Comparison of ENCODE assay signal across 21 cellular contexts in the genomic region with DNA sequence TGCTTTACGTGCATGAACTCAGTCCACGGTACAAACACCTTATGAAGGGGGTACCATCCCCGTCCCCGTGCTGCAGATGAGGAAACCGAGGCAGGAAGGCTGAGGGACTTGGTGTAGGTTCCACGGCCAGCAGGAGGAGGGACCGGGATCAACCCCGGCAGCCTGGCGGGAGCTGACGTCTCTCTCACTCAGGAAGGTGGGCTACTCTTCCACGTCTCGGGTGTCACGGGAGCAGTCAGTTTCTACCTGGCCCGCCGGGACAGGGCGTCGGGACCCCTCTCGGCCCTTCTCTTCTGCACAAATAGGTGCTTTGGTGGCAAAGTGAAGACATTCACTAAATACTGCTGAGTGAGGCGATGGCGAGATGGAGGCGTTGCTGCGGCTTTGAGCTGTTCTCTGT. TPM values are rescaled to one million over a fixed set of nuclear protein-coding genes. Genes with fewer than 3 reads are reported as not detected.
DNase-seq lines count a peak whose midpoint lies in the region; ATAC-seq and TF ChIP-seq lines count a peak whose summit lies in the region.
"Had no signal": no experiment of that assay in that cellular context is flagged by ENCODE, and none has a peak within 500 bp of the region (broad histone marks: within the 10 kb centered on the region; RNA-seq: fewer than 3 reads in every experiment).

No MANE protein-coding gene starts in this region.

- peaks cover 22% of the 10 kb centered on the region for H3K36me3 Mint-ChIP-seq in central memory CD8-positive, alpha-beta T cell (ENCODE audit: insufficient read depth)
- peaks cover 43% of the 10 kb centered on the region for H3K36me3 Mint-ChIP-seq in endodermal cell (ENCODE audit: low read depth)

- intact Hi-C loops in left ventricle myocardium superior (cut with micrococcal nuclease) = no loop called here
- intact Hi-C loops in heart right ventricle (cut with DNase I) = no loop called here

- DNase-seq in left ventricle myocardium superior = peak; percentile 25
- DNase-seq in heart right ventricle = no peak
- no peak for DNase-seq in central memory CD8-positive, alpha-beta T cell (ENCODE audit: low spot score in 2 of 2)
- DNase-seq in osteoblast (ENCODE audit: insufficient read length, low spot score, missing footprints) = peak; percentile 30
- no peak for DNase-seq in NOMO-1 (lab: John Stamatoyannopoulos, UW; ENCODE audit: unreplicated experiment in 2 of 2)
- no peak for DNase-seq in effector memory CD4-positive, alpha-beta T cell
- no peak for DNase-seq in endodermal cell
- DNase-seq: ACHN; AML-193; BE2C; Caco-2; CD4-positive, CD25-positive, alpha-beta regulatory T cell; CD8-positive, alpha-beta T cell; DMS153; DND-41; H9 had no signal

- TF ChIP-seq CTCF in heart right ventricle (IDR thresholded peaks at IDR 0.05) (no peak), osteoblast (IDR thresholded peaks at IDR 0.05; ENCODE audit: extremely low read depth, low read depth, low read length) (no peak), endodermal cell (conservative IDR thresholded peaks at IDR 0.05) (no peak)

- H3K4me3 Mint-ChIP-seq in central memory CD8-positive, alpha-beta T cell = no peak overlapping the region
- no peak overlapping the region for H3K4me3 Mint-ChIP-seq in endodermal cell
- H3K4me3 Mint-ChIP-seq: CD4-positive, CD25-positive, alpha-beta regulatory T cell; CD8-positive, alpha-beta T cell; GM23338; H9 had no signal

- H3K27me3 ChIP-seq in heart right ventricle = no peaks in the 10 kb centered on the region
- peaks cover 0 to 18% (median 0%) of the 10 kb centered on the region in 11 experiments; a peak in 4 of 22 replicates for H3K27me3 ChIP-seq in BLaER1 treated with 17β-estradiol and CSF1 and Interleukin-3, amounts not matched to agents 10 nM and 100 nM
- no peaks in the 10 kb centered on the region for H3K27me3 ChIP-seq in osteoblast (ENCODE audit: insufficient read depth, low read length)
- no peaks in the 10 kb centered on the region for H3K27me3 ChIP-seq in effector memory CD4-positive, alpha-beta T cell (replicated peaks; ENCODE audit: control insufficient read depth, insufficient read depth, low read length, poor library complexity, severe bottlenecking)
- H3K27me3 ChIP-seq in endodermal cell (ENCODE audit: control insufficient read depth, insufficient read depth, low read length, poor library complexity, severe bottlenecking) = no peaks in the 10 kb centered on the region
- H3K27me3 ChIP-seq: BE2C had no signal

- H3K4me3 ChIP-seq in heart right ventricle = no peak overlapping the region
- H3K4me3 ChIP-seq in BLaER1 treated with 17β-estradiol and CSF1 and Interleukin-3, amounts not matched to agents 10 nM and 100 nM = peak overlapping the region in 3 of 10 experiments; percentile 29 to 53 (median 36); a peak in 6 of 20 replicates
- H3K4me3 ChIP-seq in osteoblast (ENCODE audit: insufficient read depth, low read length) = no peak overlapping the region
- no peak overlapping the region for H3K4me3 ChIP-seq in effector memory CD4-positive, alpha-beta T cell (ENCODE audit: insufficient read depth, low read depth, low read length, poor library complexity, severe bottlenecking)
- H3K4me3 ChIP-seq in endodermal cell (ENCODE audit: low read length) = no peak overlapping the region
- H3K4me3 ChIP-seq: GM23338 had no signal

- H3K4me1 Mint-ChIP-seq in central memory CD8-positive, alpha-beta T cell = no peaks in the 10 kb centered on the region
- peaks cover 2% of the 10 kb centered on the region for H3K4me1 Mint-ChIP-seq in endodermal cell

- H3K27me3 Mint-ChIP-seq in central memory CD8-positive, alpha-beta T cell = no peaks in the 10 kb centered on the region
- no peaks in the 10 kb centered on the region for H3K27me3 Mint-ChIP-seq in endodermal cell (ENCODE audit: insufficient read depth)
- H3K27me3 Mint-ChIP-seq: CD4-positive, CD25-positive, alpha-beta regulatory T cell had no signal

- 92 to 96% methylated on average over 22 of the region's 22 CpGs for WGBS in heart right ventricle, 2 donors
- WGBS in endodermal cell (ENCODE audit: insufficient coverage in 1 of 2, insufficient read length in 1 of 2), 2 experiments = 94 to 95% methylated on average over 22 of the region's 22 CpGs

- H3K27ac Mint-ChIP-seq in central memory CD8-positive, alpha-beta T cell (ENCODE audit: low read depth) = peak overlapping the region; percentile 32
- no peak overlapping the region for H3K27ac Mint-ChIP-seq in endodermal cell
- H3K27ac Mint-ChIP-seq: CD8-positive, alpha-beta T cell; GM23338 had no signal

- H3K9me3 ChIP-seq in heart right ventricle = no peaks in the 10 kb centered on the region
- no peaks in the 10 kb centered on the region for H3K9me3 ChIP-seq in BLaER1 treated with 17β-estradiol and CSF1 and Interleukin-3, amounts not matched to agents 10 nM and 100 nM (replicated peaks in 1 of 11)
- H3K9me3 ChIP-seq in osteoblast (ENCODE audit: low read depth, low read length) = no peaks in the 10 kb centered on the region
- no peaks in the 10 kb centered on the region for H3K9me3 ChIP-seq in effector memory CD4-positive, alpha-beta T cell (ENCODE audit: control insufficient read depth, low read length)
- H3K9me3 ChIP-seq in endodermal cell (ENCODE audit: control insufficient read depth, low read length) = no peaks in the 10 kb centered on the region
- H3K9me3 ChIP-seq: BE2C, Caco-2 had no signal

- H3K9ac ChIP-seq in BLaER1 treated with 17β-estradiol and CSF1 and Interleukin-3, amounts not matched to agents 10 nM and 100 nM = peak overlapping the region in 7 of 11 experiments; percentile 58 to 83 (median 79); a peak in 12 of 22 replicates
- no peak overlapping the region for H3K9ac ChIP-seq in endodermal cell (ENCODE audit: extremely low read depth, low read length, poor library complexity, severe bottlenecking)

- peaks cover 0 to 79% (median 13%) of the 10 kb centered on the region in 9 donors for H3K36me3 ChIP-seq in heart right ventricle
- H3K36me3 ChIP-seq in BLaER1 treated with 17β-estradiol and CSF1 and Interleukin-3, amounts not matched to agents 10 nM and 100 nM = peaks cover 0 to 19% (median 0%) of the 10 kb centered on the region in 11 experiments; a peak in 7 of 22 replicates
- peaks cover 13% of the 10 kb centered on the region for H3K36me3 ChIP-seq in osteoblast (ENCODE audit: insufficient read depth, low read length)
- H3K36me3 ChIP-seq in effector memory CD4-positive, alpha-beta T cell (ENCODE audit: control insufficient read depth, insufficient read depth, low read length) = peaks cover 44% of the 10 kb centered on the region
- H3K36me3 ChIP-seq in endodermal cell (ENCODE audit: control insufficient read depth, insufficient read depth, low read length) = peaks cover 80% of the 10 kb centered on the region
- H3K36me3 ChIP-seq: BE2C had no signal

- no peaks in the 10 kb centered on the region; a peak in 1 of 22 replicates for H4K20me1 ChIP-seq in BLaER1 treated with 17β-estradiol and CSF1 and Interleukin-3, amounts not matched to agents 10 nM and 100 nM
- peaks cover 22% of the 10 kb centered on the region for H4K20me1 ChIP-seq in osteoblast (ENCODE audit: insufficient read depth, low read length)

- ATAC-seq in left ventricle myocardium superior (no peak), heart right ventricle (no peak)
- no peak for ATAC-seq in central memory CD8-positive, alpha-beta T cell (replicated peaks; ENCODE audit: extremely low read depth, poor library complexity, severe bottlenecking)
- ATAC-seq: CD8-positive, alpha-beta T cell; GM23338; HCT116 had no signal

- H3K9me3 Mint-ChIP-seq in central memory CD8-positive, alpha-beta T cell = no peaks in the 10 kb centered on the region
- H3K9me3 Mint-ChIP-seq in endodermal cell = no peaks in the 10 kb centered on the region
- H3K9me3 Mint-ChIP-seq: CD4-positive, CD25-positive, alpha-beta regulatory T cell; CD8-positive, alpha-beta T cell; GM23338; H9 had no signal

- H2AFZ ChIP-seq in osteoblast (ENCODE audit: low read length) = no peak overlapping the region
- H2AFZ ChIP-seq: GM23338 had no signal

- peaks cover 4 to 51% (median 25%) of the 10 kb centered on the region in 9 donors for H3K4me1 ChIP-seq in heart right ventricle
- H3K4me1 ChIP-seq in BLaER1 treated with 17β-estradiol and CSF1 and Interleukin-3, amounts not matched to agents 10 nM and 100 nM = peaks cover 76 to 100% (median 99%) of the 10 kb centered on the region in 10 experiments
- peaks cover 10% of the 10 kb centered on the region for H3K4me1 ChIP-seq in osteoblast (ENCODE audit: insufficient read depth, low read length)
- no peaks in the 10 kb centered on the region for H3K4me1 ChIP-seq in effector memory CD4-positive, alpha-beta T cell (ENCODE audit: control insufficient read depth, insufficient read depth, low read length, poor library complexity, severe bottlenecking)
- H3K4me1 ChIP-seq in endodermal cell (ENCODE audit: control insufficient read depth, insufficient read depth, low read length) = no peaks in the 10 kb centered on the region
- H3K4me1 ChIP-seq: BE2C had no signal

- H3K79me2 ChIP-seq in osteoblast (ENCODE audit: insufficient read depth, low read length) = no peaks in the 10 kb centered on the region

- H3K27ac ChIP-seq in heart right ventricle = no peak overlapping the region
- H3K27ac ChIP-seq in BLaER1 treated with 17β-estradiol and CSF1 and Interleukin-3, amounts not matched to agents 10 nM and 100 nM = peak overlapping the region in 8 of 11 experiments; percentile 76 to 92 (median 84); a peak in 15 of 22 replicates
- H3K27ac ChIP-seq in osteoblast (ENCODE audit: low read depth, low read length) = no peak overlapping the region
- H3K27ac ChIP-seq in effector memory CD4-positive, alpha-beta T cell (ENCODE audit: insufficient read depth, low read length, poor library complexity, severe bottlenecking) = no peak overlapping the region
- H3K27ac ChIP-seq in endodermal cell (ENCODE audit: low read depth, low read length) = no peak overlapping the region
- H3K27ac ChIP-seq: 22Rv1, C4-2B had no signal

- H3K4me2 ChIP-seq in BLaER1 treated with 17β-estradiol and CSF1 and Interleukin-3, amounts not matched to agents 10 nM and 100 nM = peak overlapping the region; percentile 68 to 99 (median 93); a peak in 21 of 22 replicates
- no peak overlapping the region for H3K4me2 ChIP-seq in osteoblast (ENCODE audit: insufficient read depth, low read length)
- H3K4me2 ChIP-seq: GM23338 had no signal

RNA-seq across cellular contexts. Expression of gene ACOX3, which starts 53.3 kb away (rescaled TPM):
- total RNA-seq in left ventricle myocardium superior = 25.8 TPM
- 10 to 100 TPM; 21.6 to 28.9 (median 25.6) TPM for total RNA-seq in heart right ventricle
- polyA plus RNA-seq in heart right ventricle = 10 to 100 TPM; 17.9 to 18.5 TPM
- 24.2 and 29.2 TPM in 2 replicates for total RNA-seq in osteoblast
- 100 to 1,000 TPM in 1 of 2 donors, 10 to 100 TPM in 1; 55.1 to 146 TPM for total RNA-seq in endodermal cell
- 23.7 TPM for polyA plus RNA-seq in endodermal cell (2013, experiment 1 of 2)
- 23.1 TPM for polyA plus RNA-seq in endodermal cell (2013, experiment 2 of 2)

RNA-seq across cellular contexts. Expression of gene TRMT44, which starts 53.4 kb away (rescaled TPM):
- 8.4 TPM for total RNA-seq in left ventricle myocardium superior
- 10 to 100 TPM in 2 of 10 donors, 1 to 10 TPM in 8; 6.0 to 10.2 (median 8.4) TPM for total RNA-seq in heart right ventricle
- polyA plus RNA-seq in heart right ventricle = 1 to 10 TPM; 4.5 to 5.3 TPM
- total RNA-seq in osteoblast = 19.7 and 21.7 TPM in 2 replicates
- total RNA-seq in endodermal cell = 100 to 1,000 TPM in 1 of 2 donors, 10 to 100 TPM in 1; 45.9 to 114 TPM
- polyA plus RNA-seq in endodermal cell (2013, experiment 1 of 2) = 27.2 TPM
- polyA plus RNA-seq in endodermal cell (2013, experiment 2 of 2) = 32.3 TPM

Comparison
In these comparisons a context has a peak if more than half of its experiments do, and no peak if none do; other contexts are left out.
1. DNase-seq: peak in left ventricle myocardium superior (single experiment) and osteoblast (single experiment); none in heart right ventricle (0 of 2), central memory CD8-positive, alpha-beta T cell (0 of 2), NOMO-1 (0 of 2), effector memory CD4-positive, alpha-beta T cell (0 of 3) and endodermal cell (single experiment).
2. H3K27ac ChIP-seq: peak in BLaER1 treated with 17β-estradiol and CSF1 and Interleukin-3, amounts not matched to agents 10 nM and 100 nM (8 of 11); none in heart right ventricle (0 of 10), osteoblast (single experiment), effector memory CD4-positive, alpha-beta T cell (single experiment) and endodermal cell (single experiment).